ENCODE assay signal across 20 cellular contexts in genomic region chr21:41837756-41838297, GRCh38.
"Had no signal": no experiment of that assay in that cellular context is flagged by ENCODE, and none has a peak within 500 bp of the region (broad histone marks: within the 10 kb centered on the region; RNA-seq: fewer than 3 reads in every experiment).

No MANE protein-coding gene starts in this region.

- H3K9me3 ChIP-seq: colonic mucosa had no signal

- H3K27ac Mint-ChIP-seq: activated CD4-positive, alpha-beta T cell treated with anti-CD3 and anti-CD28 coated beads, Interleukin-2, amount 10 ng/mL, durations not matched to agents 24 days and 14 days; activated CD8-positive, alpha-beta T cell treated with anti-CD3 and anti-CD28 coated beads, Interleukin-2, amount 10 ng/mL, durations not matched to agents 7 days and 5 days; activated naive CD4-positive, alpha-beta T cell treated with anti-CD3 and anti-CD28 coated beads, Interleukin-2, amount 10 ng/mL, durations not matched to agents 7 days and 5 days; activated naive CD8-positive, alpha-beta T cell treated with anti-CD3 and anti-CD28 coated beads, Interleukin-2, amount 50 U/mL, for 24 hours; activated T-cell treated with anti-CD3 and anti-CD28 coated beads, Interleukin-2, amount 50 U/mL, for 24 hours; activated T-helper 2 cell treated with anti-CD3 and anti-CD28 coated beads, Interferon-gamma antibody, Interleukin-2, Interleukin-4, amounts not matched to agents 10 μg/mL and 5 μg/mL and 100 μg/mL, durations not matched to agents 14 hours and 24 hours and 36 hours; progenitor cell of endocrine pancreas; WTC11 had no signal

- H3K27me3 Mint-ChIP-seq: activated CD4-positive, alpha-beta T cell treated with anti-CD3 and anti-CD28 coated beads, Interleukin-2, amount 10 ng/mL, durations not matched to agents 24 days and 14 days; activated naive CD4-positive, alpha-beta T cell treated with anti-CD3 and anti-CD28 coated beads, Interleukin-2, amount 10 ng/mL, durations not matched to agents 7 days and 5 days; activated naive CD8-positive, alpha-beta T cell treated with anti-CD3 and anti-CD28 coated beads, Interleukin-2, amount 50 U/mL, for 24 hours; activated T-cell treated with anti-CD3 and anti-CD28 coated beads, Interleukin-2, amount 50 U/mL, for 24 hours; progenitor cell of endocrine pancreas had no signal

- H3K36me3 ChIP-seq: colonic mucosa had no signal

- DNase-seq: activated CD4-positive, alpha-beta T cell treated with anti-CD3 and anti-CD28 coated beads, Interleukin-2, amount 10 ng/mL, durations not matched to agents 24 days and 14 days; activated CD8-positive, alpha-beta T cell treated with anti-CD3 and anti-CD28 coated beads, Interleukin-2, amount 10 ng/mL, durations not matched to agents 7 days and 5 days; activated naive CD4-positive, alpha-beta T cell treated with anti-CD3 and anti-CD28 coated beads, Interleukin-2, amount 10 ng/mL, durations not matched to agents 7 days and 5 days; activated naive CD8-positive, alpha-beta T cell treated with anti-CD3 and anti-CD28 coated beads, Interleukin-2, amount 50 U/mL, for 24 hours; activated T-cell treated with anti-CD3 and anti-CD28 coated beads, Interleukin-2, amount 50 U/mL, for 24 hours; brain microvascular endothelial cell; central memory CD4-positive, alpha-beta T cell; colonic mucosa; erythroblast; foreskin melanocyte; hypothalamus; islet precursor cell; midbrain; stimulated activated CD4-positive, alpha-beta T cell treated with anti-CD3 and anti-CD28 coated beads, Interleukin-15, amount 100 ng/mL, for 24 hours; stimulated activated CD4-positive, alpha-beta T cell treated with anti-CD3 and anti-CD28 coated beads, Interleukin-2, amount 100 ng/mL, for 48 hours; stomach; trophoblast cell had no signal

- H3K4me3 Mint-ChIP-seq: activated CD4-positive, alpha-beta T cell treated with anti-CD3 and anti-CD28 coated beads, Interleukin-2, amount 10 ng/mL, durations not matched to agents 24 days and 14 days; activated CD8-positive, alpha-beta T cell treated with anti-CD3 and anti-CD28 coated beads, Interleukin-2, amount 10 ng/mL, durations not matched to agents 7 days and 5 days; activated naive CD4-positive, alpha-beta T cell treated with anti-CD3 and anti-CD28 coated beads, Interleukin-2, amount 10 ng/mL, durations not matched to agents 7 days and 5 days; activated naive CD8-positive, alpha-beta T cell treated with anti-CD3 and anti-CD28 coated beads, Interleukin-2, amount 50 U/mL, for 24 hours; activated T-cell treated with anti-CD3 and anti-CD28 coated beads, Interleukin-2, amount 50 U/mL, for 24 hours; WTC11 had no signal

- H3K4me1 ChIP-seq: colonic mucosa, stomach had no signal

- H3K27me3 ChIP-seq: brain microvascular endothelial cell, colonic mucosa, stomach had no signal

- H3K4me3 ChIP-seq: colonic mucosa, stomach had no signal

- H3K27ac ChIP-seq: brain microvascular endothelial cell, colonic mucosa, stomach had no signal

- H3K4me1 Mint-ChIP-seq: activated CD4-positive, alpha-beta T cell treated with anti-CD3 and anti-CD28 coated beads, Interleukin-2, amount 10 ng/mL, durations not matched to agents 24 days and 14 days; activated naive CD4-positive, alpha-beta T cell treated with anti-CD3 and anti-CD28 coated beads, Interleukin-2, amount 10 ng/mL, durations not matched to agents 7 days and 5 days; activated naive CD8-positive, alpha-beta T cell treated with anti-CD3 and anti-CD28 coated beads, Interleukin-2, amount 50 U/mL, for 24 hours had no signal
